ENCODE assay signal across 1 cellular context in genomic region chr15:71198846-71199245, GRCh38.
TF ChIP-seq lines count a peak whose summit lies in the region.

No MANE protein-coding gene starts in this region.

TF ChIP-seq in H1, 55 proteins besides CTCF, POLR2A, EP300 and RAD21:
- TF ChIP-seq HDAC6 (IDR thresholded peaks at IDR 0.05; ENCODE audit: low read depth, low read length) (no peak), EGR1 (IDR thresholded peaks at IDR 0.05; ENCODE audit: borderline replicate concordance, low read depth, low read length) (no peak), BCL11A (IDR thresholded peaks at IDR 0.05; ENCODE audit: low read depth in 2 of 2, low read length in 2 of 2) (no peak), TCF12 (IDR thresholded peaks at IDR 0.05; ENCODE audit: low read depth, low read length) (no peak), BRCA1 (IDR thresholded peaks at IDR 0.05; ENCODE audit: low read depth, low read length) (no peak), CTBP2 (IDR thresholded peaks at IDR 0.05; ENCODE audit: borderline replicate concordance, insufficient read depth, insufficient read length, low read length) (no peak), SIN3A (conservative IDR thresholded peaks at IDR 0.05 in 1 of 2, IDR thresholded peaks at IDR 0.05 in 1 of 2; ENCODE audit: low read depth in 1 of 2, low read length in 2 of 2) (no peak), ATF2 (IDR thresholded peaks at IDR 0.05; ENCODE audit: low read length) (no peak), TEAD4 (IDR thresholded peaks at IDR 0.05; ENCODE audit: low read depth, low read length) (no peak), NRF1 (IDR thresholded peaks at IDR 0.05; ENCODE audit: low read depth, low read length) (no peak), TBP (IDR thresholded peaks at IDR 0.05; ENCODE audit: low read depth, low read length) (no peak), PHF8 (conservative IDR thresholded peaks at IDR 0.05; ENCODE audit: low read depth, low read length) (no peak), GTF2F1 (IDR thresholded peaks at IDR 0.05; ENCODE audit: borderline replicate concordance, low read depth, low read length) (no peak), RBBP5 (IDR thresholded peaks at IDR 0.05; ENCODE audit: borderline replicate concordance, low read depth, low read length) (no peak), CREB1 (IDR thresholded peaks at IDR 0.05) (no peak), MAX (IDR thresholded peaks at IDR 0.05) (no peak), KDM4A (IDR thresholded peaks at IDR 0.05; ENCODE audit: low read depth, low read length, severe bottlenecking) (no peak)
